1 cellular context compared by ENCODE assay signal in the genomic region with DNA sequence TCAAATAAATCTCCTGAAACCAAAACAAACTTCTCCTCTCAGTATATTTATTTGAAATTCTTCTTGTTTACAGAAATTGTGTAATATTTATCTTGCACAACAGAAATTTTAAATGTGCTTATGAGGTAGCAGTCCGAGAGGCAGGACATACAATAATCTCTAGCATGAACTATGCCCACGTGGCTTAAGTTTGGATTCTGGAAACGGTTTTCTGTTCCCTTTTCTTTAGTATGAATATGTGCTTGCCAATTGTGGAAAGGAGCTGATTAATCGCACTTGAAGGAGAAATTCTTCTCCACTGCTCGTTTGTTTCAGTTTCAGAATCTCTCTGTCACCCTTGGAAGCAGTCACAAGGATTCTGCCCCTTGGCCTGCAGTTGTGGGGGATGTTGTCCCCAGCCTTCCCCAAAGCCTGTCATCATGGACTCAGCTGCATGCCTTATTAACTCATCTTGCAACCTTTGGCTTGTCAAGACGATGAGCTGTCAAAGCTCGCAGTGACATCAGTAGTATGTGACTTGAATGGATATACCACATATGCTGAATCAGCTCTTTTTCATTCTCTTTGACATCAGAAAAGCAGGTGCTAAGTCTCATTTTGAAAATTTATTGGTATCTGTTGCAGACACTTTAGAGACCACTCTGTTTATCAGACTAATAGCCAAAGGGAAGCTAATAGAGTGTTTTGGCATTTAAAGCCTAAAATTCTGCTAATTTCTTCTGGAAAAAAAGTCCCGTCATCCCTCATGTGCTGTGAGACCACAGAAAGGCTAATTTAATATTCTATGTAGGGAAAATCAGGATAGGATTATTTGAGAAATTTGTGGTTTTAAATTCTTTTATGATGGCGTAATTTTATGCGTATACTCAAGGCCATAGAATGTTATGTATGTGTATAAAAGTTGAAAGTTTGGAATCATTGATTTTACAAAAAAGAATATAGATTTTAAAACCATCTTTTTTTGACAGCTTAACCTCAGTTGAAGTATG.
TF ChIP-seq lines count a peak whose summit lies in the region.

No MANE protein-coding gene starts in this region.

TF ChIP-seq in HepG2, 621 proteins besides CTCF, POLR2A, EP300 and RAD21 (continued from another document and continues in another):
- TF ChIP-seq ZNF318 (CRISPR knock-in tag; IDR thresholded peaks at IDR 0.05) (no peak), KLF16 (CRISPR knock-in tag; IDR thresholded peaks at IDR 0.05) (0 out of 4 replicates have a peak, but pooled peaks of 1 of the 2 experiments have one; percentile 23), ZNF235 (CRISPR knock-in tag; IDR thresholded peaks at IDR 0.05; ENCODE audit: borderline replicate concordance) (no peak), ZSCAN12 (CRISPR knock-in tag; IDR thresholded peaks at IDR 0.05) (no peak), ARHGAP35 (CRISPR knock-in tag; IDR thresholded peaks at IDR 0.05; ENCODE audit: borderline replicate concordance) (no peak), ZBTB7A (CRISPR knock-in tag; IDR thresholded peaks at IDR 0.05) (no peak), DPF2 (CRISPR knock-in tag; IDR thresholded peaks at IDR 0.05; ENCODE audit: borderline replicate concordance, low read depth) (no peak), POLR2G (IDR thresholded peaks at IDR 0.05; ENCODE audit: low read depth, low read length) (no peak), ZNF800 (CRISPR knock-in tag; IDR thresholded peaks at IDR 0.05) (no peak), ZZZ3 (CRISPR knock-in tag; IDR thresholded peaks at IDR 0.05; ENCODE audit: borderline replicate concordance) (no peak), ZNF230 (CRISPR knock-in tag; IDR thresholded peaks at IDR 0.05) (no peak), FOXO1 (CRISPR knock-in tag; IDR thresholded peaks at IDR 0.05) (no peak), CEBPB (IDR thresholded peaks at IDR 0.05; ENCODE audit: borderline replicate concordance, low read depth, low read length) (peak; percentile 85), NR2F2 (IDR thresholded peaks at IDR 0.05; ENCODE audit: borderline replicate concordance, low read depth) (no peak), ZFAT (CRISPR knock-in tag; conservative IDR thresholded peaks at IDR 0.05) (no peak), GATAD2A (CRISPR knock-in tag; IDR thresholded peaks at IDR 0.05) (peak; percentile 58; the same call in 1 of the 2 replicates), POGZ (CRISPR knock-in tag; IDR thresholded peaks at IDR 0.05) (peak; percentile 30; the same call in 1 of the 2 replicates), FOXA3 (CRISPR knock-in tag; IDR thresholded peaks at IDR 0.05) (peak; percentile 47; the same call in 1 of the 2 replicates), CREB1 (IDR thresholded peaks at IDR 0.05) (0 out of 2 replicates have a peak, but pooled peaks have one; percentile 2), CREB1 (CRISPR knock-in tag; IDR thresholded peaks at IDR 0.05) (peak; percentile 39; the same call in 1 of the 2 replicates), PPARG (CRISPR knock-in tag; conservative IDR thresholded peaks at IDR 0.05) (no peak), SATB2 (CRISPR knock-in tag; IDR thresholded peaks at IDR 0.05) (no peak), ZNF564 (CRISPR knock-in tag; IDR thresholded peaks at IDR 0.05) (no peak), ZNF839 (CRISPR knock-in tag; IDR thresholded peaks at IDR 0.05; ENCODE audit: borderline replicate concordance) (no peak), YEATS2 (CRISPR knock-in tag; IDR thresholded peaks at IDR 0.05; ENCODE audit: borderline replicate concordance) (no peak)
- TF ChIP-seq, protein P1, sequence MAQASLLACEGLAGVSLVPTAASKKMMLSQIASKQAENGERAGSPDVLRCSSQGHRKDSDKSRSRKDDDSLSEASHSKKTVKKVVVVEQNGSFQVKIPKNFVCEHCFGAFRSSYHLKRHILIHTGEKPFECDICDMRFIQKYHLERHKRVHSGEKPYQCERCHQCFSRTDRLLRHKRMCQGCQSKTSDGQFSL (CRISPR knock-in tag; IDR thresholded peaks at IDR 0.05): no peak
- TF ChIP-seq, protein P2, sequence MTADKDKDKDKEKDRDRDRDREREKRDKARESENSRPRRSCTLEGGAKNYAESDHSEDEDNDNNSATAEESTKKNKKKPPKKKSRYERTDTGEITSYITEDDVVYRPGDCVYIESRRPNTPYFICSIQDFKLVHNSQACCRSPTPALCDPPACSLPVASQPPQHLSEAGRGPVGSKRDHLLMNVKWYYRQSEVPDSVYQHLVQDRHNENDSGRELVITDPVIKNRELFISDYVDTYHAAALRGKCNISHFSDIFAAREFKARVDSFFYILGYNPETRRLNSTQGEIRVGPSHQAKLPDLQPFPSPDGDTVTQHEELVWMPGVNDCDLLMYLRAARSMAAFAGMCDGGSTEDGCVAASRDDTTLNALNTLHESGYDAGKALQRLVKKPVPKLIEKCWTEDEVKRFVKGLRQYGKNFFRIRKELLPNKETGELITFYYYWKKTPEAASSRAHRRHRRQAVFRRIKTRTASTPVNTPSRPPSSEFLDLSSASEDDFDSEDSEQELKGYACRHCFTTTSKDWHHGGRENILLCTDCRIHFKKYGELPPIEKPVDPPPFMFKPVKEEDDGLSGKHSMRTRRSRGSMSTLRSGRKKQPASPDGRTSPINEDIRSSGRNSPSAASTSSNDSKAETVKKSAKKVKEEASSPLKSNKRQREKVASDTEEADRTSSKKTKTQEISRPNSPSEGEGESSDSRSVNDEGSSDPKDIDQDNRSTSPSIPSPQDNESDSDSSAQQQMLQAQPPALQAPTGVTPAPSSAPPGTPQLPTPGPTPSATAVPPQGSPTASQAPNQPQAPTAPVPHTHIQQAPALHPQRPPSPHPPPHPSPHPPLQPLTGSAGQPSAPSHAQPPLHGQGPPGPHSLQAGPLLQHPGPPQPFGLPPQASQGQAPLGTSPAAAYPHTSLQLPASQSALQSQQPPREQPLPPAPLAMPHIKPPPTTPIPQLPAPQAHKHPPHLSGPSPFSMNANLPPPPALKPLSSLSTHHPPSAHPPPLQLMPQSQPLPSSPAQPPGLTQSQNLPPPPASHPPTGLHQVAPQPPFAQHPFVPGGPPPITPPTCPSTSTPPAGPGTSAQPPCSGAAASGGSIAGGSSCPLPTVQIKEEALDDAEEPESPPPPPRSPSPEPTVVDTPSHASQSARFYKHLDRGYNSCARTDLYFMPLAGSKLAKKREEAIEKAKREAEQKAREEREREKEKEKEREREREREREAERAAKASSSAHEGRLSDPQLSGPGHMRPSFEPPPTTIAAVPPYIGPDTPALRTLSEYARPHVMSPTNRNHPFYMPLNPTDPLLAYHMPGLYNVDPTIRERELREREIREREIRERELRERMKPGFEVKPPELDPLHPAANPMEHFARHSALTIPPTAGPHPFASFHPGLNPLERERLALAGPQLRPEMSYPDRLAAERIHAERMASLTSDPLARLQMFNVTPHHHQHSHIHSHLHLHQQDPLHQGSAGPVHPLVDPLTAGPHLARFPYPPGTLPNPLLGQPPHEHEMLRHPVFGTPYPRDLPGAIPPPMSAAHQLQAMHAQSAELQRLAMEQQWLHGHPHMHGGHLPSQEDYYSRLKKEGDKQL (CRISPR knock-in tag; IDR thresholded peaks at IDR 0.05; ENCODE audit: low read depth): no peak
- TF ChIP-seq, protein P3, sequence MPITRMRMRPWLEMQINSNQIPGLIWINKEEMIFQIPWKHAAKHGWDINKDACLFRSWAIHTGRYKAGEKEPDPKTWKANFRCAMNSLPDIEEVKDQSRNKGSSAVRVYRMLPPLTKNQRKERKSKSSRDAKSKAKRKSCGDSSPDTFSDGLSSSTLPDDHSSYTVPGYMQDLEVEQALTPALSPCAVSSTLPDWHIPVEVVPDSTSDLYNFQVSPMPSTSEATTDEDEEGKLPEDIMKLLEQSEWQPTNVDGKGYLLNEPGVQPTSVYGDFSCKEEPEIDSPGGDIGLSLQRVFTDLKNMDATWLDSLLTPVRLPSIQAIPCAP (CRISPR knock-in tag; IDR thresholded peaks at IDR 0.05; ENCODE audit: low read depth): no peak
- TF ChIP-seq, protein P4, sequence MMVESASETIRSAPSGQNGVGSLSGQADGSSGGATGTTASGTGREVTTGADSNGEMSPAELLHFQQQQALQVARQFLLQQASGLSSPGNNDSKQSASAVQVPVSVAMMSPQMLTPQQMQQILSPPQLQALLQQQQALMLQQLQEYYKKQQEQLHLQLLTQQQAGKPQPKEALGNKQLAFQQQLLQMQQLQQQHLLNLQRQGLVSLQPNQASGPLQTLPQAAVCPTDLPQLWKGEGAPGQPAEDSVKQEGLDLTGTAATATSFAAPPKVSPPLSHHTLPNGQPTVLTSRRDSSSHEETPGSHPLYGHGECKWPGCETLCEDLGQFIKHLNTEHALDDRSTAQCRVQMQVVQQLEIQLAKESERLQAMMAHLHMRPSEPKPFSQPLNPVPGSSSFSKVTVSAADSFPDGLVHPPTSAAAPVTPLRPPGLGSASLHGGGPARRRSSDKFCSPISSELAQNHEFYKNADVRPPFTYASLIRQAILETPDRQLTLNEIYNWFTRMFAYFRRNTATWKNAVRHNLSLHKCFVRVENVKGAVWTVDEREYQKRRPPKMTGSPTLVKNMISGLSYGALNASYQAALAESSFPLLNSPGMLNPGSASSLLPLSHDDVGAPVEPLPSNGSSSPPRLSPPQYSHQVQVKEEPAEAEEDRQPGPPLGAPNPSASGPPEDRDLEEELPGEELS (CRISPR knock-in tag; IDR thresholded peaks at IDR 0.05): 0 out of 2 replicates have a peak, but pooled peaks have one; percentile 17
- TF ChIP-seq, protein P5, sequence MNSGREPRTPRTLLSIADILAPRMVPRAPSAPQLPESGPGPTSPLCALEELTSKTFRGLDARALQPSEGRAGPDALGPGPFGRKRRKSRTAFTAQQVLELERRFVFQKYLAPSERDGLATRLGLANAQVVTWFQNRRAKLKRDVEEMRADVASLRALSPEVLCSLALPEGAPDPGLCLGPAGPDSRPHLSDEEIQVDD (CRISPR knock-in tag; IDR thresholded peaks at IDR 0.05; ENCODE audit: borderline replicate concordance): no peak
- TF ChIP-seq, protein P6, sequence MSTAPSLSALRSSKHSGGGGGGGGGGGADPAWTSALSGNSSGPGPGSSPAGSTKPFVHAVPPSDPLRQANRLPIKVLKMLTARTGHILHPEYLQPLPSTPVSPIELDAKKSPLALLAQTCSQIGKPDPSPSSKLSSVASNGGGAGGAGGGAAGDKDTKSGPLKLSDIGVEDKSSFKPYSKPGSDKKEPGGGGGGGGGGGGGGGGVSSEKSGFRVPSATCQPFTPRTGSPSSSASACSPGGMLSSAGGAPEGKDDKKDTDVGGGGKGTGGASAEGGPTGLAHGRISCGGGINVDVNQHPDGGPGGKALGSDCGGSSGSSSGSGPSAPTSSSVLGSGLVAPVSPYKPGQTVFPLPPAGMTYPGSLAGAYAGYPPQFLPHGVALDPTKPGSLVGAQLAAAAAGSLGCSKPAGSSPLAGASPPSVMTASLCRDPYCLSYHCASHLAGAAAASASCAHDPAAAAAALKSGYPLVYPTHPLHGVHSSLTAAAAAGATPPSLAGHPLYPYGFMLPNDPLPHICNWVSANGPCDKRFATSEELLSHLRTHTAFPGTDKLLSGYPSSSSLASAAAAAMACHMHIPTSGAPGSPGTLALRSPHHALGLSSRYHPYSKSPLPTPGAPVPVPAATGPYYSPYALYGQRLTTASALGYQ (CRISPR knock-in tag; IDR thresholded peaks at IDR 0.05): no peak
